13 cellular contexts compared by ENCODE assay signal in the genomic region with DNA sequence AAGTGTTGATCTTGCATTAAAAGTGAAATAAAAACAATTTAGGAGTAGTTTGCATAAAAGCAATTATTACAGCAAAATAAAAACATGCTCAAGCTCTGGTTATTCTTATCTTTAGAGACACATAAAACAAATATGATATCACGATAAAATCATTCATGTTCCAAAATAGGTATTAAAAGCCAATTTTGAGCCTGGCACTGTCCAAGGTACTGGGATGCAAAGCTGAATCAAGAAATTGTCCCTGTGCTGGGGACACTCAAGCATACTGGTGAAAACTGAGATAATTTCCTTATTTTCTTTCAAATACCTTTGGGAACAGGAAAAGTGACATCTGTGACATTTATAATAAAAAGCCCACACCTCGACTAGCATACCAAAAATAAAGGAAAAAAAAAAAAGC. TPM values are rescaled to one million over a fixed set of nuclear protein-coding genes. Genes with fewer than 3 reads are reported as not detected.
DNase-seq lines count a peak whose midpoint lies in the region; ATAC-seq lines count a peak whose summit lies in the region.
"Had no signal": no experiment of that assay in that cellular context is flagged by ENCODE, and none has a peak within 500 bp of the region (broad histone marks: within the 10 kb centered on the region; RNA-seq: fewer than 3 reads in every experiment).

No MANE protein-coding gene starts in this region.

- peaks cover 11% of the 10 kb centered on the region for H3K4me1 ChIP-seq in HUES64 (ENCODE audit: insufficient read depth, low read length)
- H3K4me1 ChIP-seq: parathyroid adenoma had no signal

- DNase-seq in DMS79 treated with DMSO at 0.1 percent for 48 hours (lab: John Stamatoyannopoulos, UW): peak; percentile 62
- DNase-seq in DMS79 (lab: John Stamatoyannopoulos, UW): no peak
- DNase-seq in amniotic epithelial cell (ENCODE audit: low read depth): peak; percentile 14
- DNase-seq in kidney tubule cell (ENCODE audit: low spot score): peak; percentile 21
- DNase-seq: GF-D8; HCEC 1CT; NCI-H2171; stimulated activated CD4-positive, alpha-beta T cell treated with anti-CD3 and anti-CD28 coated beads, Interleukin-4, amount 100 ng/mL, for 4 hours had no signal

- no peaks in the 10 kb centered on the region for H3K36me3 ChIP-seq in HUES64 (ENCODE audit: insufficient read depth, low read length)

- H3K4me3 ChIP-seq in HUES64 (ENCODE audit: low read length): peak overlapping the region; percentile 81

- ATAC-seq in HG03442 (IDR thresholded peaks at IDR 0.05; ENCODE audit: unreplicated experiment) (no peak), HG03039 (IDR thresholded peaks at IDR 0.05; ENCODE audit: unreplicated experiment) (no peak), GM21723 (IDR thresholded peaks at IDR 0.05; ENCODE audit: unreplicated experiment) (no peak)

- H3K27me3 ChIP-seq in HUES64 (ENCODE audit: insufficient read depth, low read length): peaks cover 15% of the 10 kb centered on the region

- no peak overlapping the region; the same call in 1 of the 2 replicates for H3K9ac ChIP-seq in HUES64 (ENCODE audit: low read depth, low read length)
- H3K9ac ChIP-seq: parathyroid adenoma had no signal

- no peaks in the 10 kb centered on the region for H3K9me3 ChIP-seq in HUES64 (ENCODE audit: insufficient read depth, low read depth, low read length)

- H3K27ac ChIP-seq in HUES64 (ENCODE audit: low read depth, low read length): no peak overlapping the region
- H3K27ac ChIP-seq: parathyroid adenoma had no signal

- WGBS in HUES64: 44% methylated on average over 1 of the region's 2 CpGs

RNA-seq across cellular contexts. Expression of gene C6orf58, which starts 56.9 kb away (rescaled TPM):
- not detected for polyA plus RNA-seq in HUES64 (2013, experiment 1 of 2)
- not detected for polyA plus RNA-seq in HUES64 (2013, experiment 2 of 2)
